7 cellular contexts compared by ENCODE assay signal in genomic region chr13:30551194-30551593, GRCh38.
DNase-seq lines count a peak whose midpoint lies in the region; ATAC-seq and TF ChIP-seq lines count a peak whose summit lies in the region.

No MANE protein-coding gene starts in this region.

- H3K27ac ChIP-seq in H9 (ENCODE audit: insufficient read length, low read depth, low read length) (no peak overlapping the region), PC-3 (ENCODE audit: low read length) (no peak overlapping the region), spleen (no peak overlapping the region)

- DNase-seq in ELF-1 (ENCODE audit: low read depth, low spot score) (peak; percentile 14), H9 (no peak), PC-3 (peak; percentile 58), spleen (no peak), cortex of kidney (lab: John Stamatoyannopoulos, UW) (no peak)

- H3K23me2 ChIP-seq in H9 (ENCODE audit: insufficient read length, low read depth, low read length, poor library complexity, severe bottlenecking) = no peaks in the 10 kb centered on the region

- H4K5ac ChIP-seq in H9 (ENCODE audit: insufficient read length, low read depth, low read length) = no peak overlapping the region

- no peak overlapping the region for H3T11ph ChIP-seq in H9 (ENCODE audit: low read length)

- no peak overlapping the region for H4K91ac ChIP-seq in H9 (ENCODE audit: insufficient read length, low read depth, low read length)

- no peak overlapping the region for H3K18ac ChIP-seq in H9 (ENCODE audit: insufficient read length, low read depth, low read length)

- H3K9me3 Mint-ChIP-seq in H9 = no peaks in the 10 kb centered on the region

- no peak overlapping the region for H3K56ac ChIP-seq in H9 (ENCODE audit: insufficient read length, low read depth, low read length)

- H3K23ac ChIP-seq in H9 (ENCODE audit: insufficient read length, low read depth, low read length) = no peak overlapping the region

- no peaks in the 10 kb centered on the region for H3K27me3 ChIP-seq in H9 (ENCODE audit: insufficient read depth, low read length)
- no peaks in the 10 kb centered on the region for H3K27me3 ChIP-seq in PC-3 (ENCODE audit: low read length)
- H3K27me3 ChIP-seq in spleen (replicated peaks in 1 of 7) = no peaks in the 10 kb centered on the region

- no peak overlapping the region for H3K4me2 ChIP-seq in H9 (ENCODE audit: insufficient read depth, insufficient read length, low read length)
- H3K4me2 ChIP-seq in PC-3 (ENCODE audit: low read length) = no peak overlapping the region

- H3K9me3 ChIP-seq in H9 (ENCODE audit: control insufficient read depth, low read depth, low read length) (no peaks in the 10 kb centered on the region), PC-3 (ENCODE audit: low read length) (no peaks in the 10 kb centered on the region), spleen (peaks cover 0 to 10% (median 0%) of the 10 kb centered on the region in 8 donors)

- H3K14ac ChIP-seq in H9 (ENCODE audit: insufficient read depth, low read length) = no peak overlapping the region

- peaks cover 0 to 4% of the 10 kb centered on the region in 2 experiments; a peak in 1 of 4 replicates for H3K4me1 Mint-ChIP-seq in H9

- H2BK12ac ChIP-seq in H9 (ENCODE audit: insufficient read length, low read depth, low read length) = no peak overlapping the region

- no peak overlapping the region for H3K4me3 ChIP-seq in PC-3 (ENCODE audit: low read length)
- no peak overlapping the region for H3K4me3 ChIP-seq in spleen

- H3K79me2 ChIP-seq in H9 (ENCODE audit: insufficient read depth, low read length) = no peaks in the 10 kb centered on the region
- no peaks in the 10 kb centered on the region for H3K79me2 ChIP-seq in PC-3 (ENCODE audit: low read length)

- no peak overlapping the region for H2BK15ac ChIP-seq in H9 (ENCODE audit: low read depth, low read length)

- H3K9ac ChIP-seq in H9 (ENCODE audit: extremely low read depth, insufficient read length, low read length) = no peak overlapping the region
- no peak overlapping the region for H3K9ac ChIP-seq in PC-3 (ENCODE audit: low read length)

- no peak overlapping the region for H3K4ac ChIP-seq in H9 (ENCODE audit: low read depth, low read length)

- TF ChIP-seq CTCF in H9 (conservative IDR thresholded peaks at IDR 0.05) (peak; percentile 65), PC-3 (conservative IDR thresholded peaks at IDR 0.05; ENCODE audit: low read depth, low read length) (peak; percentile 56), spleen (IDR thresholded peaks at IDR 0.05 in 8 of 11, conservative IDR thresholded peaks at IDR 0.05 in 3 of 11) (peak in 6 of 11 experiments; percentile 28 to 52 (median 40))

- no peak for TF ChIP-seq POLR2A in spleen (IDR thresholded peaks at IDR 0.05)

- H3K27ac Mint-ChIP-seq in H9 = no peak overlapping the region

- WGBS in H9 (ENCODE audit: extremely low coverage, insufficient read length, low lambda C conversion rate) = no CpG with 5 or more reads among the region's 2 CpGs
- 67 to 79% (median 71%) methylated on average over 2 of the region's 2 CpGs for WGBS in spleen, 5 donors

- no peak overlapping the region for H2AK5ac ChIP-seq in H9 (ENCODE audit: insufficient read length, low read length)

- no peak overlapping the region for H2BK120ac ChIP-seq in H9 (ENCODE audit: low read depth, low read length, poor library complexity, severe bottlenecking)

- H3K79me1 ChIP-seq in H9 (ENCODE audit: insufficient read depth, low read depth, low read length, poor library complexity, severe bottlenecking) = no peaks in the 10 kb centered on the region

- H3K4me1 ChIP-seq in H9 (ENCODE audit: insufficient read depth, low read length) (no peaks in the 10 kb centered on the region), PC-3 (ENCODE audit: insufficient read depth, low read length) (peaks cover 9% of the 10 kb centered on the region), spleen (no peaks in the 10 kb centered on the region)

- H3K36me3 Mint-ChIP-seq in H9 (ENCODE audit: insufficient read depth in 1 of 3, low read depth in 3 of 3) = no peaks in the 10 kb centered on the region

- H2AFZ ChIP-seq in H9 (ENCODE audit: low read length) = no peak overlapping the region
- no peak overlapping the region for H2AFZ ChIP-seq in PC-3 (ENCODE audit: low read length)

- H3F3A ChIP-seq in PC-3 (ENCODE audit: low read length, unreplicated experiment) = no peaks in the 10 kb centered on the region

- ATAC-seq in PC-3 (peak; percentile 79), esophagus mucosa (peak; percentile 71), HG03520 (IDR thresholded peaks at IDR 0.05; ENCODE audit: unreplicated experiment) (no peak)

- H4K8ac ChIP-seq in H9 (replicated peaks; ENCODE audit: insufficient read length, low read depth, low read length) = no peak overlapping the region

- H3K36me3 ChIP-seq in PC-3 (ENCODE audit: low read depth, low read length) (no peaks in the 10 kb centered on the region), spleen (no peaks in the 10 kb centered on the region)

- intact Hi-C loops in PC-3 (cut with micrococcal nuclease) = loop anchor here (5.0 kb wide), 1 partner anchor 84 kb away; the partner anchor contains the start of gene HMGB1
- intact Hi-C loops in spleen (cut with DNase I; ENCODE audit: low total_unique reads) = loop anchor here (10.0 kb wide), 1 partner anchor 76 kb away; no protein-coding TSS in a partner anchor

- H3K4me3 Mint-ChIP-seq in H9 = no peak overlapping the region

- H2BK5ac ChIP-seq in H9 (ENCODE audit: insufficient read length, low read length) = no peak overlapping the region

- no peaks in the 10 kb centered on the region for H4K20me1 ChIP-seq in H9 (ENCODE audit: control insufficient read depth, insufficient read depth, insufficient read length)
- no peaks in the 10 kb centered on the region for H4K20me1 ChIP-seq in PC-3 (ENCODE audit: low read length)

- CTCF ChIA-PET in PC-3 (lab: Charles Lee) = interaction anchor here (0.5 to 0.7 kb wide), 2 partner anchors 60 to 143 kb away, joined by 3 to 4 read pairs; no protein-coding TSS in a partner anchor

- no peaks in the 10 kb centered on the region for H3K27me3 Mint-ChIP-seq in H9 (ENCODE audit: low read depth)

- POLR2A ChIA-PET in PC-3 (lab: Charles Lee; ENCODE audit: unreplicated experiment) = no interaction called here

- BruUV-seq in PC-3 (replicated peaks; lab: Mats Ljungman, UMichigan) = no TSS peak

- H3K9me2 ChIP-seq in PC-3 (replicated peaks; ENCODE audit: low read length) = no peaks in the 10 kb centered on the region

- no peak overlapping the region for H2BK20ac ChIP-seq in H9 (ENCODE audit: low read depth, low read length, poor library complexity, severe bottlenecking)

Comparison
In these comparisons a context has a peak if more than half of its experiments do, and no peak if none do; other contexts are left out.
1. DNase-seq: peak in ELF-1 (single experiment) and PC-3 (single experiment); none in H9 (single experiment), spleen (single experiment) and cortex of kidney (single experiment).
2. Peak in every context shown above with its lines, with median percentiles within 50 percentile points of each other: CTCF ChIP-seq.